16 cellular contexts compared by ENCODE assay signal in the genomic region with DNA sequence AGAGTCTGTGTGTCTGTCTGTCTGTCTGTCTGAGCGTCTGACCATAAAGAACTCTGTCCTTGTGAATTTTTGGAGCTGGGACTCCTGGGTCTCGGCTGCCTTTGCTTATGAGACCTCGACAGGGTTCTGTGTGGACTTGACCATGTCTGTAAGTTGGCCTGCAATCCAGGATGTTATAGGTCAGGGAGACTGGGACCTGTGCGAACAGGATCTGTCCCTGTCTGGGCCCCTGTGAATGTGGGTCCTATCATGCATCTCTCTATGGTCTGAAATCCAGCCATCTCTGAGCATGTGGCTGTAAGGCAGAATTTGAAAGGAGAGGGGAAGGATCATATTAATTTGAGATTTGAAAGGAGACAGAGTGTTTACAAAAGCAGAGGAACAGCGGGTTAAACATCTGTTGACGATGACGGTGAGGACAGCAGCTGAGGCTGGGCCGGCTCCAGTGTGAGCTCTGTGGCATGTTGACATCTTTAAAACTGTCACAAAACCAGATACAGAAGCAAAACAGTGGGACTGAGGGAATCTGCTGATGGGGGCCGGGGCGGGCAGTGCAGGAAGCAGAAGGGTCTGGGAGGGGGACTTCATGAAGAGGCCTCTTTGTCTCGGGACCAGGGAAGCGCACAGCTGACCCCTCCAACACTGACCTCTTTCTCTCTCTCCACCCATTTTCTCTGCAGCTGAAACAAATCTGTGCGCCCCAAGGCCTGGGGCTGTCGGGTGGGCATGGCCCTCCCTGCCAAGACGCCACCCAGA. TPM values are rescaled to one million over a fixed set of nuclear protein-coding genes. Genes with fewer than 3 reads are reported as not detected.
DNase-seq lines count a peak whose midpoint lies in the region; ATAC-seq and TF ChIP-seq lines count a peak whose summit lies in the region.
"Had no signal": no experiment of that assay in that cellular context is flagged by ENCODE, and none has a peak within 500 bp of the region (broad histone marks: within the 10 kb centered on the region; RNA-seq: fewer than 3 reads in every experiment).

No MANE protein-coding gene starts in this region.

- peak; percentile 95 for DNase-seq in Ammon's horn (ENCODE audit: low spot score)
- no peak for DNase-seq in T-helper 17 cell
- peak in 39 of 51 donors; percentile 28 to 92 (median 72) for DNase-seq in hypothalamus (lab: John Stamatoyannopoulos, UW)
- DNase-seq in occipital lobe (lab: John Stamatoyannopoulos, UW) = peak; percentile 75
- DNase-seq in stimulated activated naive CD4-positive, alpha-beta T cell treated with Interleukin-2 at 50 U/mL for 16 hours (lab: John Stamatoyannopoulos, UW) = no peak
- no peak for DNase-seq in NCI-H187 treated with DMSO at 0.1 percent for 48 hours (lab: John Stamatoyannopoulos, UW)
- DNase-seq in GM13977 (ENCODE audit: low spot score) = no peak
- DNase-seq: activated CD4-positive, alpha-beta memory T cell treated with anti-CD3 and anti-CD28 coated beads, Interleukin-2, amount 10 ng/mL, durations not matched to agents 7 days and 5 days; colonic mucosa; COR-L47; NCI-H1092; NK-92 treated with Interleukin-12 subunit alpha and Interleukin-12 subunit beta, amount 100 ng/mL, for 24 hours; stimulated activated naive CD8-positive, alpha-beta T cell treated with anti-CD3 and anti-CD28 coated beads, Interleukin-15, Interleukin-2, amounts not matched to agents 100 U/mL and 50 U/mL, for 24 hours had no signal

- no peak for TF ChIP-seq CTCF in GM13977 (IDR thresholded peaks at IDR 0.05; ENCODE audit: extremely low read depth, insufficient read depth, missing control alignments)

- H3K27me3 Mint-ChIP-seq in T-helper 17 cell = peaks cover 13% of the 10 kb centered on the region

- peak overlapping the region; percentile 37 for H3K27ac Mint-ChIP-seq in T-helper 17 cell
- H3K27ac Mint-ChIP-seq: activated CD4-positive, alpha-beta memory T cell treated with anti-CD3 and anti-CD28 coated beads, Interleukin-2, amount 10 ng/mL, durations not matched to agents 7 days and 5 days; T-helper 1 cell treated with Interleukin-12 subunit alpha and Interleukin-12 subunit beta and Interleukin-4 antibody, amounts not matched to agents 30 μg/mL and 1 μg/mL, for 36 hours had no signal

- ATAC-seq in T-helper 17 cell = no peak
- ATAC-seq in GM19397 (IDR thresholded peaks at IDR 0.05; ENCODE audit: unreplicated experiment) = no peak
- ATAC-seq: stimulated activated naive CD8-positive, alpha-beta T cell treated with anti-CD3 and anti-CD28 coated beads, Interleukin-15, Interleukin-2, amounts not matched to agents 100 U/mL and 50 U/mL, for 24 hours had no signal

- no peaks in the 10 kb centered on the region for H3K4me1 Mint-ChIP-seq in T-helper 17 cell
- H3K4me1 Mint-ChIP-seq: activated CD4-positive, alpha-beta memory T cell treated with anti-CD3 and anti-CD28 coated beads, Interleukin-2, amount 10 ng/mL, durations not matched to agents 7 days and 5 days had no signal

- no peaks in the 10 kb centered on the region for H3K9me3 ChIP-seq in T-helper 17 cell (ENCODE audit: control insufficient read depth, low read length, poor library complexity, severe bottlenecking)
- H3K9me3 ChIP-seq: ascending aorta, colonic mucosa had no signal

- in situ Hi-C loops in GM13977 (cut with MboI; ENCODE audit: low pct_unique_long_range_greater_than_20kb, low sequenced_read_pairs, unreplicated experiment) = no loop called here

- no peak overlapping the region for H3K4me3 Mint-ChIP-seq in T-helper 17 cell
- H3K4me3 Mint-ChIP-seq: activated CD4-positive, alpha-beta memory T cell treated with anti-CD3 and anti-CD28 coated beads, Interleukin-2, amount 10 ng/mL, durations not matched to agents 7 days and 5 days; T-helper 1 cell treated with Interleukin-12 subunit alpha and Interleukin-12 subunit beta and Interleukin-4 antibody, amounts not matched to agents 30 μg/mL and 1 μg/mL, for 36 hours had no signal

- H3K36me3 Mint-ChIP-seq in T-helper 17 cell (ENCODE audit: low read depth) = no peaks in the 10 kb centered on the region

RNA-seq across cellular contexts. Expression of a gene that starts 19.1 kb away (rescaled TPM):
- total RNA-seq in T-helper 17 cell (10 to 100 TPM; 10.4 to 13.9 TPM), occipital lobe (28.7 TPM)

Comparison
In these comparisons a context has a peak if more than half of its experiments do, and no peak if none do; other contexts are left out.
1. DNase-seq: peak in Ammon's horn (single experiment), hypothalamus (39 of 51) and occipital lobe (single experiment); none in T-helper 17 cell (0 of 3), stimulated activated naive CD4-positive, alpha-beta T cell treated with Interleukin-2 at 50 U/mL for 16 hours (single experiment), NCI-H187 treated with DMSO at 0.1 percent for 48 hours (single experiment) and GM13977 (single experiment).